Comparison of ENCODE assay signal across 8 cellular contexts in genomic region chr3:46978985-46979944, GRCh38. TPM values are rescaled to one million over a fixed set of nuclear protein-coding genes. Genes with fewer than 3 reads are reported as not detected.
A peak's percentile ranks its signal among the peaks of the same experiment; 100 is the strongest.
DNase-seq lines count a peak whose midpoint lies in the region; ATAC-seq and TF ChIP-seq lines count a peak whose summit lies in the region.

Gene NBEAL2 (plus strand): TSS chr3:46979666. CDS start chr3:46979862, 196 bp downstream.

- POLR2A ChIA-PET in WTC11 (lab: Charles Lee) = interaction anchor here (0.6 to 2.0 kb wide), 3 partner anchors 12 to 30 kb away, joined by 3 to 9 read pairs (median 3); no protein-coding TSS in a partner anchor

- CTCF ChIA-PET in WTC11 (lab: Charles Lee) = interaction anchor here (1.0 to 4.2 kb wide), 8 partner anchors 19 to 401 kb away, joined by 3 to 35 read pairs (median 4); partner anchors contain the start of gene PTPN23

- DNase-seq in AG08396 (ENCODE audit: low spot score) (peak; percentile 96), NCI-H226 (peak; percentile 90), WTC11 (ENCODE audit: low spot score) (peak; percentile 93), cardiac fibroblast (ENCODE audit: low read depth in 2 of 2) (peak; percentile 89 to 94), inferior parietal cortex (ENCODE audit: extremely low spot score) (peak; percentile 67), spleen (peak; percentile 100)

- no peaks in the 10 kb centered on the region for H3K36me3 ChIP-seq in spleen

- 1 to 2% (median 1%) methylated on average over 26 to 73 of the region's 73 CpGs for WGBS in spleen, 5 donors

- peak; percentile 71 for ATAC-seq in GM18909 (IDR thresholded peaks at IDR 0.05; ENCODE audit: poor library complexity, unreplicated experiment)
- peak; percentile 74 for ATAC-seq in HG03159 (IDR thresholded peaks at IDR 0.05; ENCODE audit: unreplicated experiment)
- peak; percentile 80 for ATAC-seq in WTC11

- H3K4me1 ChIP-seq in spleen = peaks cover 33 to 88% (median 78%) of the 10 kb centered on the region in 6 donors

- peaks cover 5% of the 10 kb centered on the region for H3K27me3 Mint-ChIP-seq in WTC11 (ENCODE audit: low read depth)

- intact Hi-C loops in spleen (cut with DNase I; ENCODE audit: low total_unique reads) = no loop called here

- peak within 1 kb of the TSS; percentile 89 for H3K4me3 Mint-ChIP-seq in WTC11

- TF ChIP-seq POLR2A in spleen (IDR thresholded peaks at IDR 0.05) = peak in 1 of 3 donors; percentile 60

- peak within 1 kb of the TSS; percentile 90 for H3K27ac Mint-ChIP-seq in WTC11

- TF ChIP-seq CTCF in WTC11 (IDR thresholded peaks at IDR 0.05) (no peak), cardiac fibroblast (IDR thresholded peaks at IDR 0.05; ENCODE audit: low read depth, low read length) (no peak), spleen (IDR thresholded peaks at IDR 0.05 in 8 of 11, conservative IDR thresholded peaks at IDR 0.05 in 3 of 11) (peak in 7 of 11 experiments; percentile 31 to 70 (median 57))

- no peaks in the 10 kb centered on the region for H3K27me3 ChIP-seq in spleen (replicated peaks in 1 of 7)

- peaks cover 35% of the 10 kb centered on the region for H3K4me1 Mint-ChIP-seq in WTC11

- peak within 1 kb of the TSS; percentile 84 to 96 (median 90) for H3K27ac ChIP-seq in spleen

- no peaks in the 10 kb centered on the region for H3K9me3 Mint-ChIP-seq in WTC11

- H3K9me3 ChIP-seq in spleen = no peaks in the 10 kb centered on the region

- peaks cover 9% of the 10 kb centered on the region; the same call in 1 of the 2 replicates for H3K36me3 Mint-ChIP-seq in WTC11

- H3K4me3 ChIP-seq in cardiac fibroblast (replicated peaks in 1 of 2; ENCODE audit: low read depth in 2 of 2, low read length in 2 of 2) (peak within 1 kb of the TSS; percentile 67 to 68), spleen (peak within 1 kb of the TSS; percentile 51 to 78 (median 56))

TF ChIP-seq in WTC11, 78 proteins besides CTCF, POLR2A, EP300 and RAD21:
- TF ChIP-seq ETV6 (CRISPR knock-in tag; IDR thresholded peaks at IDR 0.05) = 0 out of 2 replicates have a peak, but pooled peaks have one; percentile 56
- TF ChIP-seq ZBTB21 (CRISPR knock-in tag; IDR thresholded peaks at IDR 0.05; ENCODE audit: borderline replicate concordance) = no peak
- 0 out of 2 replicates have a peak, but pooled peaks have one; percentile 45 for TF ChIP-seq KAT7 (CRISPR knock-in tag; IDR thresholded peaks at IDR 0.05; ENCODE audit: borderline replicate concordance)
- TF ChIP-seq TP53 (CRISPR knock-in tag; IDR thresholded peaks at IDR 0.05) = no peak
- 0 out of 2 replicates have a peak, but pooled peaks have one; percentile 31 for TF ChIP-seq TCF7 (CRISPR knock-in tag; IDR thresholded peaks at IDR 0.05; ENCODE audit: low read depth)
- TF ChIP-seq SP1 (CRISPR knock-in tag; conservative IDR thresholded peaks at IDR 0.05) = peak; percentile 82
- TF ChIP-seq ZNF121 (CRISPR knock-in tag; IDR thresholded peaks at IDR 0.05) = no peak
- peak; percentile 74 for TF ChIP-seq CREM (CRISPR knock-in tag; IDR thresholded peaks at IDR 0.05)
- no peak for TF ChIP-seq NR1H2 (CRISPR knock-in tag; IDR thresholded peaks at IDR 0.05)
- TF ChIP-seq FOXK1 (CRISPR knock-in tag; IDR thresholded peaks at IDR 0.05) = peak; percentile 1; the same call in 1 of the 2 replicates
- peak; percentile 55 for TF ChIP-seq MYBL2 (CRISPR knock-in tag; IDR thresholded peaks at IDR 0.05)
- peak; percentile 65; the same call in 1 of the 2 replicates for TF ChIP-seq ZBTB43 (CRISPR knock-in tag; IDR thresholded peaks at IDR 0.05)
- TF ChIP-seq AFF4 (CRISPR knock-in tag; IDR thresholded peaks at IDR 0.05; ENCODE audit: borderline replicate concordance) = no peak
- TF ChIP-seq SMAD3 (CRISPR knock-in tag; IDR thresholded peaks at IDR 0.05; ENCODE audit: borderline replicate concordance) = peak; percentile 37; the same call in 1 of the 2 replicates
- TF ChIP-seq FOXP1 (CRISPR knock-in tag; IDR thresholded peaks at IDR 0.05; ENCODE audit: borderline replicate concordance) = peak; percentile 64; the same call in 1 of the 2 replicates
- TF ChIP-seq GABPB1 (CRISPR knock-in tag; IDR thresholded peaks at IDR 0.05) = 0 out of 2 replicates have a peak, but pooled peaks have one; percentile 11
- peak; percentile 21; the same call in 1 of the 2 replicates for TF ChIP-seq FOXP4 (CRISPR knock-in tag; IDR thresholded peaks at IDR 0.05)
- TF ChIP-seq HMGXB4 (CRISPR knock-in tag; IDR thresholded peaks at IDR 0.05) = 0 out of 2 replicates have a peak, but pooled peaks have one; percentile 46
- TF ChIP-seq MXD4 (CRISPR knock-in tag; IDR thresholded peaks at IDR 0.05; ENCODE audit: borderline replicate concordance) = no peak
- TF ChIP-seq MAX (CRISPR knock-in tag; IDR thresholded peaks at IDR 0.05) = peak; percentile 58; the same call in 1 of the 2 replicates
- peak; percentile 28; the same call in 1 of the 2 replicates for TF ChIP-seq ZNF263 (CRISPR knock-in tag; IDR thresholded peaks at IDR 0.05; ENCODE audit: low read depth)
- peak; percentile 10; the same call in 1 of the 2 replicates for TF ChIP-seq ZNF423 (CRISPR knock-in tag; IDR thresholded peaks at IDR 0.05)

RNA-seq across cellular contexts. Expression of gene NBEAL2, which starts in this region (rescaled TPM):
- total RNA-seq in WTC11 (2021) (64.0 to 80.0 TPM (median 64.3 TPM) in 3 replicates), spleen (100 to 1,000 TPM; 101 to 271 (median 162) TPM)
- polyA plus RNA-seq in spleen = 100 to 1,000 TPM in 2 of 3 donors, 10 to 100 TPM in 1; 44.0 to 126 (median 119) TPM

Comparison
In these comparisons a context has a peak if more than half of its experiments do, and no peak if none do; other contexts are left out.
1. Peak in every context shown above with its lines: DNase-seq, ATAC-seq, H3K4me3 ChIP-seq and H3K27ac ChIP-seq.
2. CTCF ChIP-seq: peak in spleen (7 of 11); none in WTC11 (single experiment) and cardiac fibroblast (single experiment).